Comparison of ENCODE assay signal across 8 cellular contexts in the genomic region with DNA sequence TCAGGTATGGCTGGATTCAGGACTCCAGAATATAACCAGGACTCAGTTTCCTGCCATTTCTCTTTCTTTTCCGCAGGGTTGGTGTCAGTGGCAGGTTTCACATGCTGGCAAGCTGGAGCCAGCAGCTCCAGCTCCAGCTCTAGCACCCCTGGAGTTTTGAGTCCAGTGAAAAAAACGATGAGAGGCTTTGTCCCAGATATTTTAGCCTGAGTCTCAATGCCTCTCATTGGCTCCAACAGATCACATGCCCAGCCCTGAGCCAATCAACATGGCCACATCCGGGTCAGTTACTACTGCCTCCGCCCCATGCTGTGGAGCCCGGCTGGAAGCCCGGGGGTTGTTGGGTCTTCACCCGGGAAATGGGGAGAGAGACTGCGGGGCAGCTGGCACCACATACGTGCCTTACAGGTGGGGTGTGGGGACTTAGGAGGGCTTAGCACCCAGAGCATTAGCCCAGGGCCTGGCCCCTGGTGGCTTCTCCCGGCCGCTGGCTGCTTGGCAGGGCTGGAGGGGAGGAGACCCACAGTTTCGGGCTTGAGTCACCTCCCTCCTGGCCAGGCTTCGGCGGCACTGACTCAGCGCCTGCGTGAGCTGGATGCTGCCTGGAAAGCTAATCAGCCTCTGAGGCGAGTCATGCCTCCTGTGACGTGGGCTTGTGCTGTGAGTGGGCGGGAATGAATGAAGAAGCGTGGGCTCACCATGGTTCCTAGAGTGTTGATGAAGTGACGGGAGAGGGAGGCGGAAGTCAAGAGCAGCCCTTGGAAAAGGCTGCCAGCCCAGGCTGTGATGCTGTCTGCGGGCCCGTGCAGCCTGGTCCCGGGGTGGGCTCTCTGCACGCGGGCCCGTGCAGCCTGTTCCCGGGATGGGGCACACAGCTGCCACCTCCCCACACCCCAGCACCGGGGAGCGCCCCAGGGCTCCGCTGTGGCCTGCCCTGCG. TPM values are rescaled to one million over a fixed set of nuclear protein-coding genes. Genes with fewer than 3 reads are reported as not detected.
DNase-seq lines count a peak whose midpoint lies in the region; ATAC-seq, FAIRE-seq and TF ChIP-seq lines count a peak whose summit lies in the region.

No MANE protein-coding gene starts in this region.

- peak; percentile 99 for ATAC-seq in activated T-cell treated with anti-CD3 and anti-CD28 coated beads, Interleukin-2, amount 50 U/mL, for 72 hours (replicated peaks in 1 of 2)
- no peak for ATAC-seq in HG03432 (IDR thresholded peaks at IDR 0.05; ENCODE audit: unreplicated experiment)

- H3K27ac ChIP-seq in Karpas-422 (ENCODE audit: low read length) (peak overlapping the region; percentile 42), Peyer's patch (peak overlapping the region; percentile 86 to 98 (median 94))

- TF ChIP-seq POLR2A in GM12891 (IDR thresholded peaks at IDR 0.05; ENCODE audit: low read depth, low read length) = peak; percentile 81
- peak; percentile 71 for TF ChIP-seq POLR2A in Peyer's patch (IDR thresholded peaks at IDR 0.05)
- peak; percentile 94 for TF ChIP-seq POLR2A in erythroblast (IDR thresholded peaks at IDR 0.05; ENCODE audit: low read length)

- H3K9me3 Mint-ChIP-seq in activated T-cell treated with anti-CD3 and anti-CD28 coated beads, Interleukin-2, amount 50 U/mL, for 72 hours = no peaks in the 10 kb centered on the region

- H3K4me1 Mint-ChIP-seq in activated T-cell treated with anti-CD3 and anti-CD28 coated beads, Interleukin-2, amount 50 U/mL, for 72 hours (ENCODE audit: low read depth) = peaks cover 42% of the 10 kb centered on the region

- H3K27me3 ChIP-seq in Karpas-422 (ENCODE audit: low read length) = no peaks in the 10 kb centered on the region
- H3K27me3 ChIP-seq in Peyer's patch = no peaks in the 10 kb centered on the region
- H3K27me3 ChIP-seq in mucosa of stomach (ENCODE audit: control insufficient read depth, insufficient read depth, low read length) = no peaks in the 10 kb centered on the region

- TF ChIP-seq CTCF in Peyer's patch (IDR thresholded peaks at IDR 0.05) = peak in 2 of 6 experiments; percentile 10 to 27

- peaks cover 3% of the 10 kb centered on the region; the same call in 1 of the 2 replicates for H3K79me2 ChIP-seq in Karpas-422 (ENCODE audit: low read length)

- no peaks in the 10 kb centered on the region for H3K36me3 Mint-ChIP-seq in activated T-cell treated with anti-CD3 and anti-CD28 coated beads, Interleukin-2, amount 50 U/mL, for 72 hours (ENCODE audit: insufficient read depth in 2 of 2)

- H3K27ac Mint-ChIP-seq in activated T-cell treated with anti-CD3 and anti-CD28 coated beads, Interleukin-2, amount 50 U/mL, for 72 hours = peak overlapping the region; percentile 86

- FAIRE-seq in GM12891 (lab: Jason Lieb, UNC) = peak; percentile 81

- H3K9me2 ChIP-seq in Karpas-422 (replicated peaks; ENCODE audit: insufficient read depth, low read length) = no peaks in the 10 kb centered on the region

- H3K4me3 Mint-ChIP-seq in activated T-cell treated with anti-CD3 and anti-CD28 coated beads, Interleukin-2, amount 50 U/mL, for 72 hours = peak overlapping the region; percentile 74 to 82

- no peaks in the 10 kb centered on the region for H4K20me1 ChIP-seq in Karpas-422 (ENCODE audit: insufficient read depth, low read depth, low read length)

- H3K9ac ChIP-seq in Karpas-422 (ENCODE audit: low read length) (peak overlapping the region; percentile 87), mucosa of stomach (ENCODE audit: low read length) (peak overlapping the region; percentile 91)

- no peaks in the 10 kb centered on the region for H3K27me3 Mint-ChIP-seq in activated T-cell treated with anti-CD3 and anti-CD28 coated beads, Interleukin-2, amount 50 U/mL, for 72 hours (ENCODE audit: low read depth)

- DNase-seq in GM12891 (ENCODE audit: insufficient read length, low spot score) (peak; percentile 72), Karpas-422 (peak; percentile 96), Peyer's patch (peak; percentile 87 to 93 (median 88)), erythroblast (lab: John Stamatoyannopoulos, UW) (peak; percentile 97 to 98)
- peak; percentile 92 to 95 for DNase-seq in activated T-cell treated with anti-CD3 and anti-CD28 coated beads, Interleukin-2, amount 50 U/mL, for 72 hours
- peak; percentile 75 for DNase-seq in stimulated activated CD8-positive, alpha-beta memory T cell treated with anti-CD3 and anti-CD28 coated beads, Interleukin-4, amount 100 ng/mL, for 24 hours (ENCODE audit: low read depth)

- H3K36me3 ChIP-seq in Karpas-422 (ENCODE audit: insufficient read depth, low read length) = no peaks in the 10 kb centered on the region
- no peaks in the 10 kb centered on the region for H3K36me3 ChIP-seq in Peyer's patch
- no peaks in the 10 kb centered on the region for H3K36me3 ChIP-seq in mucosa of stomach (ENCODE audit: control insufficient read depth, insufficient read depth, low read length)

- peak overlapping the region; percentile 95 for H3K4me2 ChIP-seq in Karpas-422 (ENCODE audit: low read depth, low read length, poor library complexity, severe bottlenecking)

- H3K4me1 ChIP-seq in Karpas-422 (ENCODE audit: low read length) = peaks cover 17% of the 10 kb centered on the region
- H3K4me1 ChIP-seq in Peyer's patch = peaks cover 0 to 15% (median 0%) of the 10 kb centered on the region in 4 donors
- peaks cover 18% of the 10 kb centered on the region for H3K4me1 ChIP-seq in mucosa of stomach (ENCODE audit: control insufficient read depth, insufficient read depth, low read length)

- H2AFZ ChIP-seq in Karpas-422 (ENCODE audit: low read length) = peak overlapping the region; percentile 66

- H3K9me3 ChIP-seq in Karpas-422 (ENCODE audit: low read length) (no peaks in the 10 kb centered on the region), Peyer's patch (no peaks in the 10 kb centered on the region), mucosa of stomach (ENCODE audit: control insufficient read depth, low read length) (no peaks in the 10 kb centered on the region)

- H3K4me3 ChIP-seq in Karpas-422 (ENCODE audit: low read length) (peak overlapping the region; percentile 80), Peyer's patch (peak overlapping the region; percentile 48 to 63 (median 60)), mucosa of stomach (ENCODE audit: low read length) (peak overlapping the region; percentile 68)

TF ChIP-seq in GM12891, 5 proteins besides CTCF, POLR2A, EP300 and RAD21:
- TF ChIP-seq PAX5 (IDR thresholded peaks at IDR 0.05; ENCODE audit: insufficient read depth, low read length, severe bottlenecking) (no peak), POU2F2 (IDR thresholded peaks at IDR 0.05; ENCODE audit: low read depth, low read length) (peak; percentile 49; the same call in 1 of the 2 replicates), SPI1 (IDR thresholded peaks at IDR 0.05; ENCODE audit: low read depth, low read length) (no peak), POLR2AphosphoS5 (IDR thresholded peaks at IDR 0.05; ENCODE audit: low read depth, low read length) (peak; percentile 67), TAF1 (IDR thresholded peaks at IDR 0.05; ENCODE audit: low read depth, low read length) (no peak; the same call in 1 of the 2 replicates)

RNA-seq across cellular contexts. Expression of a gene that starts 15.3 kb away (rescaled TPM):
- polyA plus RNA-seq in GM12891 (2012; ENCODE audit: low read depth, missing spikeins) = 28.1 TPM
- 37.2 and 51.6 TPM in 2 replicates for total RNA-seq in Karpas-422 (2014; rRNA removed; shearing (Covaris generic); ENCODE audit: low replicate concordance)
- total RNA-seq in Peyer's patch = 10 to 100 TPM; 36.3 to 98.2 (median 78.1) TPM
- 10 to 100 TPM; 44.7 to 51.7 TPM for total RNA-seq in activated T-cell treated with anti-CD3 and anti-CD28 coated beads, Interleukin-2, amount 50 U/mL, for 72 hours

RNA-seq across cellular contexts. Expression of a gene that starts 27.5 kb away (rescaled TPM):
- polyA plus RNA-seq in GM12891 (2012; ENCODE audit: low read depth, missing spikeins) = not detected
- not detected in 2 replicates for total RNA-seq in Karpas-422 (2014; rRNA removed; shearing (Covaris generic); ENCODE audit: low replicate concordance)
- total RNA-seq in Peyer's patch = not detected
- total RNA-seq in activated T-cell treated with anti-CD3 and anti-CD28 coated beads, Interleukin-2, amount 50 U/mL, for 72 hours = not detected
